Comparison of ENCODE assay signal across 8 cellular contexts in the genomic region with DNA sequence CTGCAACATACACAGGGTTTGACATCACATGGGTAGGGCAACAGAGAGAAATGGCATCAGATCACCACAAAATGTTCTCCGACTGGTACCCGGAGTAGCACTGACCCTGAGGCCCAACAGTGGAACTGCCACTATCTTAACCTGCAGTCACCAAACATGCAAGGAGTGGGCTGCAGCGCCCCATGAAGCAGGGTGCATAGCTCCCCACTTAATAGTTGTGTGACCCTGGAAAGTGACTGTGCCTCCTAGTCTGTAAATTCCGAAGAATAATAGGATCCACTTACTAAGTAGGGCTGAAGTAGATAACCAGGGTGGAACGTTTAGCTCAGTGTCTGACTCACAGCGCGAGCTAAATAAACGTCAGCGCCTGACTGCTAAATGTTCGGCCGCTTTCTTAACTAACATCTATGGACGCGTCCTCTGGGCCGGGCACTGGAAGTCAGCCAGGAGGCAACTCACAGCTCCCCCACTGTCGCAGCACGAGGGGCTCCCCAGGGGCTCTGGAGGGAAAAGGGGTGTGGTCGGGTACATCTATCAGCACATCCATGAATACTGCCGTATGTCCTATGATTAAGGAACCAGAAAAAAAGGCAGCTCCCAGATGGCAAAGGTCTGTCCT. TPM values are rescaled to one million over a fixed set of nuclear protein-coding genes. Genes with fewer than 3 reads are reported as not detected.
A peak's percentile ranks its signal among the peaks of the same experiment; 100 is the strongest.
DNase-seq lines count a peak whose midpoint lies in the region; ATAC-seq, FAIRE-seq and TF ChIP-seq lines count a peak whose summit lies in the region.

No MANE protein-coding gene starts in this region.

- peak overlapping the region; percentile 97 for H3K9ac ChIP-seq in HepG2 (ENCODE audit: insufficient read depth, low read depth, low read length)

- POLR2A ChIA-PET in OCI-LY7 (lab: Charles Lee) = no interaction called here
- POLR2A ChIA-PET in HepG2 (lab: Yijun Ruan, JAX) = interaction anchor here (0.9 to 4.1 kb wide), 12 partner anchors 10 to 573 kb away, joined by 3 to 80 read pairs (median 4); no protein-coding TSS in a partner anchor

- intact Hi-C loops in OCI-LY7 (cut with micrococcal nuclease; ENCODE audit: unreplicated experiment) (no loop called here), breast epithelium (cut with DNase I; ENCODE audit: low total_unique reads) (no loop called here), HepG2 (cut with micrococcal nuclease; ENCODE audit: unreplicated experiment) (no loop called here)

- H2AFZ ChIP-seq in OCI-LY7 (ENCODE audit: low read length) = peak overlapping the region; percentile 58; the same call in 1 of the 2 replicates
- H2AFZ ChIP-seq in HepG2 (ENCODE audit: low read length) = no peak overlapping the region

- no peak for FAIRE-seq in HepG2 (lab: Jason Lieb, UNC)

- DNase-seq in NCI-H524 treated with DMSO at 0.1 percent for 48 hours (lab: John Stamatoyannopoulos, UW) (peak; percentile 20), NCI-H524 (lab: John Stamatoyannopoulos, UW) (no peak), OCI-LY7 (ENCODE audit: low spot score) (peak; percentile 12), breast epithelium (ENCODE audit: low spot score in 2 of 2) (no peak), HepG2 (ENCODE audit: low spot score) (no peak), substantia nigra (lab: John Stamatoyannopoulos, UW) (peak in 1 of 49 donors; percentile 59), GM20000 (ENCODE audit: low spot score) (no peak)

- H3K36me3 ChIP-seq in OCI-LY7 (ENCODE audit: insufficient read depth, low read length) (peaks cover 37% of the 10 kb centered on the region), breast epithelium (no peaks in the 10 kb centered on the region), HepG2 (replicated peaks in 1 of 2; ENCODE audit: control insufficient read depth in 1 of 2, insufficient read depth in 2 of 2, low read length in 2 of 2) (peaks cover 4 to 17% of the 10 kb centered on the region in 2 experiments; a peak in 4 of 5 replicates)

- H4K20me1 ChIP-seq in OCI-LY7 (ENCODE audit: insufficient read depth, low read length) = peaks cover 4% of the 10 kb centered on the region; the same call in 1 of the 2 replicates
- peaks cover 3% of the 10 kb centered on the region; the same call in 1 of the 2 replicates for H4K20me1 ChIP-seq in HepG2 (ENCODE audit: insufficient read depth, low read length)

- no peak for TF ChIP-seq RAD21 in HepG2 (CRISPR knock-in tag; IDR thresholded peaks at IDR 0.05)

- peaks cover 14% of the 10 kb centered on the region for H3K4me1 ChIP-seq in OCI-LY7 (ENCODE audit: insufficient read depth, low read length, poor library complexity, severe bottlenecking)
- H3K4me1 ChIP-seq in breast epithelium = peaks cover 8 to 9% of the 10 kb centered on the region in 2 donors
- peaks cover 43% of the 10 kb centered on the region for H3K4me1 ChIP-seq in HepG2 (ENCODE audit: insufficient read depth, low read length)

- in situ Hi-C loops in HepG2 (cut with HindIII; ENCODE audit: extremely low pct_ligation_motif_present, low pct_unique_long_range_greater_than_20kb) = loop anchor here (10.0 kb wide), 1 partner anchor 570 kb away; no protein-coding TSS in a partner anchor

- BruUV-seq in OCI-LY7 (replicated peaks; lab: Mats Ljungman, UMichigan) (TSS peak; percentile 41), HepG2 (replicated peaks; lab: Mats Ljungman, UMichigan) (TSS peak; percentile 54)

- CTCF ChIA-PET in OCI-LY7 (lab: Charles Lee; ENCODE audit: unreplicated experiment) = no interaction called here
- CTCF ChIA-PET in HepG2 (lab: Yijun Ruan, JAX; ENCODE audit: low intra/inter-chr PET ratio, low total read pairs) = interaction anchor here (1.1 kb wide), 1 partner anchor 32 kb away, joined by 4 read pairs; no protein-coding TSS in a partner anchor

- peak overlapping the region; percentile 88 for H3K4me2 ChIP-seq in OCI-LY7 (ENCODE audit: low read length)
- peak overlapping the region; percentile 90 for H3K4me2 ChIP-seq in HepG2 (ENCODE audit: low read depth, low read length)

- TF ChIP-seq CTCF in OCI-LY7 (conservative IDR thresholded peaks at IDR 0.05; ENCODE audit: low read length) (no peak), breast epithelium (IDR thresholded peaks at IDR 0.05) (no peak), HepG2 (CRISPR knock-in tag; IDR thresholded peaks at IDR 0.05) (no peak), GM20000 (IDR thresholded peaks at IDR 0.05; ENCODE audit: extremely low read depth, missing control alignments) (no peak)

- H3K27me3 ChIP-seq in breast epithelium = no peaks in the 10 kb centered on the region
- H3K27me3 ChIP-seq in HepG2 (ENCODE audit: control insufficient read depth in 1 of 2, insufficient read depth in 2 of 2, low read length in 2 of 2) = no peaks in the 10 kb centered on the region

- no peak for TF ChIP-seq EP300 in HepG2 (IDR thresholded peaks at IDR 0.05; ENCODE audit: low read depth in 2 of 2, low read length in 2 of 2)
- no peak for TF ChIP-seq EP300 in HepG2 (CRISPR knock-in tag; IDR thresholded peaks at IDR 0.05; ENCODE audit: borderline replicate concordance)

- H3K9me2 ChIP-seq in OCI-LY7 (ENCODE audit: insufficient read depth, low read length) = no peaks in the 10 kb centered on the region

- H3K4me3 ChIP-seq in OCI-LY7 (ENCODE audit: low read depth, low read length, poor library complexity, severe bottlenecking) (peak overlapping the region; percentile 98), breast epithelium (peak overlapping the region; percentile 83 to 100 (median 92)), HepG2 (replicated peaks in 1 of 3; ENCODE audit: insufficient read depth in 1 of 3, low read depth in 2 of 3, low read length in 3 of 3) (peak overlapping the region; percentile 86 to 96 (median 90))

- H3K79me2 ChIP-seq in OCI-LY7 (ENCODE audit: insufficient read depth, low read depth, low read length) = peaks cover 21% of the 10 kb centered on the region
- H3K79me2 ChIP-seq in HepG2 (ENCODE audit: insufficient read depth, low read length) = peaks cover 20% of the 10 kb centered on the region

- no peaks in the 10 kb centered on the region for H3K9me3 ChIP-seq in OCI-LY7 (ENCODE audit: low read length)
- no peaks in the 10 kb centered on the region for H3K9me3 ChIP-seq in breast epithelium
- H3K9me3 ChIP-seq in HepG2 (ENCODE audit: low read length) = no peaks in the 10 kb centered on the region

- 0% methylated on average over 11 of the region's 18 CpGs for WGBS in HepG2 (ENCODE audit: low lambda C conversion rate)

- ATAC-seq in HepG2 = peak; percentile 21
- ATAC-seq in HG02885 (IDR thresholded peaks at IDR 0.05; ENCODE audit: poor library complexity, unreplicated experiment) = no peak

- H3K27ac ChIP-seq in OCI-LY7 (ENCODE audit: low read depth, low read length, poor library complexity, severe bottlenecking) (no peak overlapping the region), breast epithelium (peak overlapping the region; percentile 78 to 87), HepG2 (ENCODE audit: extremely low read length, insufficient read depth, low read length) (peak overlapping the region; percentile 76), substantia nigra (ENCODE audit: low read depth, low read length, poor library complexity, severe bottlenecking) (peak overlapping the region; percentile 83)

- TF ChIP-seq POLR2A in breast epithelium (IDR thresholded peaks at IDR 0.05) (no peak), HepG2 (IDR thresholded peaks at IDR 0.05; ENCODE audit: insufficient read depth in 1 of 2, low read depth in 2 of 2, low read length in 2 of 2) (no peak)

RNA-seq across cellular contexts. Expression of a gene that starts 0.8 kb away (rescaled TPM):
- 27.6 and 28.8 TPM in 2 replicates for total RNA-seq in OCI-LY7 (2014; rRNA removed; shearing (Covaris generic))
- total RNA-seq in OCI-LY7 (2022) (34.5 and 35.9 TPM in 2 replicates), breast epithelium (10 to 100 TPM; 14.1 to 25.5 (median 18.7) TPM), HepG2 (2016; rRNA removed; fragmentation: Illumina TruSeq; extraction: Trizol) (11.3 and 15.0 TPM in 2 replicates)
- total RNA-seq in HepG2 (2016; cell fraction: cytosol; rRNA removed; fragmentation: Illumina TruSeq; extraction: Trizol; ENCODE audit: low read depth) = 9.2 and 10.5 TPM in 2 replicates
- 9.0 and 17.0 TPM in 2 replicates for total RNA-seq in HepG2 (2016; cell fraction: insoluble cytoplasmic fraction; rRNA removed; fragmentation: Illumina TruSeq; extraction: Trizol)
- total RNA-seq in HepG2 (2016; cell fraction: membrane; rRNA removed; fragmentation: Illumina TruSeq; extraction: Trizol) = 11.5 and 13.4 TPM in 2 replicates
- 17.6 and 20.5 TPM in 2 replicates for total RNA-seq in HepG2 (2016; cell fraction: nucleus; rRNA removed; fragmentation: Illumina TruSeq; extraction: Trizol)
- 11.8 and 13.8 TPM in 2 replicates for polyA plus RNA-seq in HepG2 (2011; rRNA removed)
- polyA plus RNA-seq in HepG2 (2011; cell fraction: cytosol; rRNA removed) = 9.3 TPM in 2 replicates
- polyA plus RNA-seq in HepG2 (2011; cell fraction: nucleus; rRNA removed) = 32.0 and 35.0 TPM in 2 replicates
- 10.6 and 11.8 TPM in 2 replicates for polyA plus RNA-seq in HepG2 (2012)
- polyA plus RNA-seq in HepG2 (2016; cell fraction: cytosol; fragmentation: Illumina TruSeq; extraction: Trizol; ENCODE audit: low read depth) = 5.3 and 6.8 TPM in 2 replicates
- polyA plus RNA-seq in HepG2 (2016; cell fraction: insoluble cytoplasmic fraction; fragmentation: Illumina TruSeq; extraction: Trizol; ENCODE audit: low read depth) = 13.9 and 14.6 TPM in 2 replicates
- 9.0 and 9.4 TPM in 2 replicates for polyA plus RNA-seq in HepG2 (2016; cell fraction: membrane; fragmentation: Illumina TruSeq; extraction: Trizol; ENCODE audit: low read depth)
- polyA plus RNA-seq in HepG2 (2016; cell fraction: nucleus; fragmentation: Illumina TruSeq; extraction: Trizol; ENCODE audit: insufficient read depth, low read depth) = 40.5 and 43.2 TPM in 2 replicates
- 17.9 and 33.2 TPM in 2 replicates for polyA minus RNA-seq in HepG2 (2011; rRNA and poly(A)+ RNA removed; ENCODE audit: low replicate concordance)
- polyA minus RNA-seq in HepG2 (2011; cell fraction: cytosol; rRNA and poly(A)+ RNA removed) = 4.6 TPM in 2 replicates
- 22.3 and 29.4 TPM in 2 replicates for polyA minus RNA-seq in HepG2 (2011; cell fraction: nucleus; rRNA and poly(A)+ RNA removed)

RNA-seq across cellular contexts. Expression of a gene that starts 29.4 kb away (rescaled TPM):
- not detected in 2 replicates for total RNA-seq in OCI-LY7 (2014; rRNA removed; shearing (Covaris generic))
- total RNA-seq in OCI-LY7 (2022) (not detected in 2 replicates), breast epithelium (not detected), HepG2 (2016; rRNA removed; fragmentation: Illumina TruSeq; extraction: Trizol) (not detected in 2 replicates)
- not detected in 2 replicates for total RNA-seq in HepG2 (2016; cell fraction: cytosol; rRNA removed; fragmentation: Illumina TruSeq; extraction: Trizol; ENCODE audit: low read depth)
- total RNA-seq in HepG2 (2016; cell fraction: insoluble cytoplasmic fraction; rRNA removed; fragmentation: Illumina TruSeq; extraction: Trizol) = 0.04 TPM in 1 of 2 replicates, not detected in the other
- total RNA-seq in HepG2 (2016; cell fraction: membrane; rRNA removed; fragmentation: Illumina TruSeq; extraction: Trizol) = not detected in 2 replicates
- total RNA-seq in HepG2 (2016; cell fraction: nucleus; rRNA removed; fragmentation: Illumina TruSeq; extraction: Trizol) = not detected in 2 replicates
- 0.07 and 0.16 TPM in 2 replicates for polyA plus RNA-seq in HepG2 (2011; rRNA removed)
- polyA plus RNA-seq in HepG2 (2011; cell fraction: cytosol; rRNA removed) = 0.03 and 0.06 TPM in 2 replicates
- 0.62 and 0.74 TPM in 2 replicates for polyA plus RNA-seq in HepG2 (2011; cell fraction: nucleus; rRNA removed)
- 0.08 and 0.11 TPM in 2 replicates for polyA plus RNA-seq in HepG2 (2012)
- not detected in 2 replicates for polyA plus RNA-seq in HepG2 (2016; cell fraction: cytosol; fragmentation: Illumina TruSeq; extraction: Trizol; ENCODE audit: low read depth)
- not detected in 2 replicates for polyA plus RNA-seq in HepG2 (2016; cell fraction: insoluble cytoplasmic fraction; fragmentation: Illumina TruSeq; extraction: Trizol; ENCODE audit: low read depth)
- polyA plus RNA-seq in HepG2 (2016; cell fraction: membrane; fragmentation: Illumina TruSeq; extraction: Trizol; ENCODE audit: low read depth) = not detected in 2 replicates
- polyA plus RNA-seq in HepG2 (2016; cell fraction: nucleus; fragmentation: Illumina TruSeq; extraction: Trizol; ENCODE audit: insufficient read depth, low read depth) = 0.36 and 0.37 TPM in 2 replicates
- 0.21 TPM in 1 of 2 replicates, not detected in the other for polyA minus RNA-seq in HepG2 (2011; rRNA and poly(A)+ RNA removed; ENCODE audit: low replicate concordance)
- not detected in 2 replicates for polyA minus RNA-seq in HepG2 (2011; cell fraction: cytosol; rRNA and poly(A)+ RNA removed)
- polyA minus RNA-seq in HepG2 (2011; cell fraction: nucleus; rRNA and poly(A)+ RNA removed) = not detected in 2 replicates

RNA-seq across cellular contexts. Expression of a gene that starts 33.4 kb away (rescaled TPM):
- 0.44 TPM in 1 of 2 replicates, not detected in the other for total RNA-seq in OCI-LY7 (2014; rRNA removed; shearing (Covaris generic))
- not detected in 2 replicates for total RNA-seq in OCI-LY7 (2022)
- 100 to 1,000 TPM in 1 of 3 donors, 10 to 100 TPM in 2; 42.3 to 199 (median 99.0) TPM for total RNA-seq in breast epithelium
- 107 and 117 TPM in 2 replicates for total RNA-seq in HepG2 (2016; rRNA removed; fragmentation: Illumina TruSeq; extraction: Trizol)
- total RNA-seq in HepG2 (2016; cell fraction: cytosol; rRNA removed; fragmentation: Illumina TruSeq; extraction: Trizol; ENCODE audit: low read depth) = 18.0 and 19.0 TPM in 2 replicates
- total RNA-seq in HepG2 (2016; cell fraction: insoluble cytoplasmic fraction; rRNA removed; fragmentation: Illumina TruSeq; extraction: Trizol) = 91.6 and 108 TPM in 2 replicates
- total RNA-seq in HepG2 (2016; cell fraction: membrane; rRNA removed; fragmentation: Illumina TruSeq; extraction: Trizol) = 58.9 and 60.9 TPM in 2 replicates
- total RNA-seq in HepG2 (2016; cell fraction: nucleus; rRNA removed; fragmentation: Illumina TruSeq; extraction: Trizol) = 68.6 and 72.9 TPM in 2 replicates
- 126 and 136 TPM in 2 replicates for polyA plus RNA-seq in HepG2 (2011; rRNA removed)
- 73.2 and 112 TPM in 2 replicates for polyA plus RNA-seq in HepG2 (2011; cell fraction: cytosol; rRNA removed)
- 161 and 292 TPM in 2 replicates for polyA plus RNA-seq in HepG2 (2011; cell fraction: nucleus; rRNA removed)
- 60.9 and 65.2 TPM in 2 replicates for polyA plus RNA-seq in HepG2 (2012)
- 10.4 and 11.6 TPM in 2 replicates for polyA plus RNA-seq in HepG2 (2016; cell fraction: cytosol; fragmentation: Illumina TruSeq; extraction: Trizol; ENCODE audit: low read depth)
- 75.4 and 106 TPM in 2 replicates for polyA plus RNA-seq in HepG2 (2016; cell fraction: insoluble cytoplasmic fraction; fragmentation: Illumina TruSeq; extraction: Trizol; ENCODE audit: low read depth)
- 24.6 and 25.9 TPM in 2 replicates for polyA plus RNA-seq in HepG2 (2016; cell fraction: membrane; fragmentation: Illumina TruSeq; extraction: Trizol; ENCODE audit: low read depth)
- 90.1 and 100 TPM in 2 replicates for polyA plus RNA-seq in HepG2 (2016; cell fraction: nucleus; fragmentation: Illumina TruSeq; extraction: Trizol; ENCODE audit: insufficient read depth, low read depth)
- 30.5 and 379 TPM in 2 replicates for polyA minus RNA-seq in HepG2 (2011; rRNA and poly(A)+ RNA removed; ENCODE audit: low replicate concordance)
- 191 and 225 TPM in 2 replicates for polyA minus RNA-seq in HepG2 (2011; cell fraction: cytosol; rRNA and poly(A)+ RNA removed)
- 120 and 156 TPM in 2 replicates for polyA minus RNA-seq in HepG2 (2011; cell fraction: nucleus; rRNA and poly(A)+ RNA removed)

Comparison
In these comparisons a context has a peak if more than half of its experiments do, and no peak if none do; other contexts are left out.
1. DNase-seq: peak in NCI-H524 treated with DMSO at 0.1 percent for 48 hours (single experiment) and OCI-LY7 (single experiment); none in NCI-H524 (0 of 2), breast epithelium (0 of 2), HepG2 (single experiment) and GM20000 (single experiment).
2. RNA of a gene that starts 33.4 kb away (total RNA-seq): 18.0 to 117 TPM in HepG2 and 42.3 to 199 TPM in breast epithelium; 0.44 TPM in OCI-LY7; every median in the first group is over 10 times any median in the second.
3. Peak in every context shown above with its lines, with median percentiles within 50 percentile points of each other: H3K4me3 ChIP-seq.